11 cellular contexts compared by ENCODE assay signal in the genomic region with DNA sequence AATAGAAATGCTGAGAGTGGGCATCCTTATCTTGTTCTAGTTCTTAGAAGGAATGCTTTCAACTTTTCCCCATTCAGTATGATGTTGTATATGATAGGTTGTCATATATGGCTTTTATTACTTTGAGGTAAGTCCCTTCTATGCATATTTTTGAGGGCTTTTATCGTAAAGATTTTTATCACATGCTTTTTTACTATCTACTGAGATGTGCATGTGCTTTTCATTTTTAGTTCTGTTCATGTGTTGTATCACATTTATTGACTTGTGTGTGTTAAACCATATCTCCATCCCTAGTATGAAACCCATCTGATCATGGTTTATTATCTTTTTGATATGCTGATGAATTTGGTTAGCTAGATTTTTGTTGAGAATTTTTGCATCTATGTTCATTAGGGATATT.
"Had no signal": no experiment of that assay in that cellular context is flagged by ENCODE, and none has a peak within 500 bp of the region (broad histone marks: within the 10 kb centered on the region; RNA-seq: fewer than 3 reads in every experiment).

No MANE protein-coding gene starts in this region.

- H3K4me3 ChIP-seq: GM23248, GM23338, HAP-1 had no signal

- FAIRE-seq: H1, H54 had no signal

- H3K9ac ChIP-seq: GM23248 had no signal

- H3K27ac ChIP-seq: GM23248 had no signal

- ATAC-seq: GM23338, HCT116 had no signal

- H2AFZ ChIP-seq: GM23248, GM23338 had no signal

- H3K4me2 ChIP-seq: GM23338 had no signal

- H3K9me3 ChIP-seq: HAP-1 had no signal

- H3K4me1 ChIP-seq: HAP-1 had no signal

- DNase-seq: GM23248, GOT3, H7, H9, HCEC 1CT, HFFc6 had no signal

- H3K36me3 ChIP-seq: HAP-1 had no signal
